12 cellular contexts compared by ENCODE assay signal in the genomic region with DNA sequence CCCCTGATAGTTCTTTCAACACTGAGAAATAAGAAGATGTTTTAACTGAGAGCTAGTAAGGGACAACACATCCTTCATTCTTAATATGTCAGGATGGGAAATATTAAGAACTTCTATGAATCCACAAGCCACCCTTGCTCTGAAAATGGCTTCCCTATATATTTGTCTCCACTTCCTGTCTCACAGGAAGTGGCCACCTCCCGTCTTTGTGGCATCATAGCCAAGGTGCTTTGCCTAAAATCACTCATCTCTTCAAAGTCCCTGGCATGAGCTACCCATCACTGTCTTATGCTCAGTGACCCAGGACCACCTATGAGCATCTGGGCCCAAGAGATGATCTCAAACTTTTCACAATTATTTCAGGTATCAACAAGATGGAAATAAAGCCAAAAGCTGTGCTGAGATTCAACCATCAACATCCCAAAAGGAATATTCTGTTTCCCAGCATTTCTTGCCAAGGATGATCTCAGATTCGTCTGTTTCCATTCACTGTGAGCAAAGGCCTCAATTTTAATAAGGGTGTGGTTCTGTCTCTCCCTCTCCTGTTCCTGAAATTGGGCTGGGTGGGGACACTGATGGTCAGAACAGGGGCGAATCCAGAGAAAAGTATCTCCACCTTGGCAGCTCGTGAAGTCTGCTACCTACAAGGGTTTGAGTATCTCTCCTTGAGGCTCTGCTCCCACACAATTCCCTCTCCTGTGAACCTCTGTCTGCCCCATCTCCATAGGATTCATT.
"Had no signal": no experiment of that assay in that cellular context is flagged by ENCODE, and none has a peak within 500 bp of the region (broad histone marks: within the 10 kb centered on the region; RNA-seq: fewer than 3 reads in every experiment).

No MANE protein-coding gene starts in this region.

- H3K27ac ChIP-seq: foreskin keratinocyte, parathyroid adenoma, thyroid gland had no signal

- H2AFZ ChIP-seq: parathyroid adenoma had no signal

- H3K4me1 ChIP-seq: foreskin keratinocyte, parathyroid adenoma had no signal

- H3K27me3 ChIP-seq: thyroid gland had no signal

- H3K9ac ChIP-seq: parathyroid adenoma had no signal

- H3K36me3 ChIP-seq: thyroid gland had no signal

- DNase-seq: activated CD4-positive, alpha-beta T cell treated with anti-CD3 and anti-CD28 coated beads for 36 hours; activated CD4-positive, alpha-beta T cell treated with anti-CD3 and anti-CD28 coated beads, Interleukin-2, amount 50 U/mL, for 48 hours; activated CD8-positive, alpha-beta memory T cell treated with anti-CD3 and anti-CD28 coated beads, Interleukin-2, amount 10 ng/mL, durations not matched to agents 7 days and 5 days; caudate nucleus; foreskin keratinocyte; mammary epithelial cell; stimulated activated naive B cell treated with anti-CD40 and anti-IgM and Interleukin-4, amounts not matched to agents 10 μg/mL and 1 μg/mL and 100 μg/mL, for 72 hours; SW 1271; T-helper 2 cell; thyroid gland had no signal

- H3K9me3 ChIP-seq: thyroid gland had no signal

- H3K79me2 ChIP-seq: parathyroid adenoma had no signal

- ATAC-seq: activated CD4-positive, alpha-beta T cell treated with anti-CD3 and anti-CD28 coated beads for 36 hours; activated CD8-positive, alpha-beta memory T cell treated with anti-CD3 and anti-CD28 coated beads, Interleukin-2, amount 10 ng/mL, durations not matched to agents 7 days and 5 days; foreskin keratinocyte; left lobe of liver; stimulated activated naive B cell treated with anti-CD40 and anti-IgM and Interleukin-4, amounts not matched to agents 10 μg/mL and 1 μg/mL and 100 μg/mL, for 72 hours had no signal

- H3K4me3 ChIP-seq: thyroid gland had no signal
